In the genomic region with DNA sequence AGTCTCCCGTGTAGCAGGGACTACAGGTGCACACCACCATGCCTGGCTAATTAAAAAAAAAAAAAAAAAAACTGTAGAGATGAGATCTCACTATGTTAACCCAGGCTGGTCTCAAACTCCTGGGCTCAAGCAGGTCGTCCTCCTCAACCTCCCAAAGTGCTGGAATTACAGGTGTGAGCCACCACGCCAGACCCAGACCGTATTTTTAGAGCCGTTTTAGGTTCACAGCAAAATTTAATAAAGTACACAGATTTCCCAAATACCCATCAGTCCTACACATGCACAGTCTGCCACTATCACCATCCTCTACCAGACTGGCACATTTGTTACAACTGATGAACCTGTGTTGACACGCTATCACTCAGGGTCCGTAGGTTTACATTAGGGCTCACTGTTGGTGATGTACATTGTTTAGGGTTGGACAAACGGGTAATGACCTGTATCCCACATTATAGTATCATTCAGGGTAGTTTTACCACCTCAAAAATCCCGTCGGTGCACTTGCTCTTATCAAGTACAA, we compare ENCODE assay signal across 18 cellular contexts. TPM values are rescaled to one million over a fixed set of nuclear protein-coding genes. Genes with fewer than 3 reads are reported as not detected.
DNase-seq lines count a peak whose midpoint lies in the region; ATAC-seq, FAIRE-seq and TF ChIP-seq lines count a peak whose summit lies in the region.
"Had no signal": no experiment of that assay in that cellular context is flagged by ENCODE, and none has a peak within 500 bp of the region (broad histone marks: within the 10 kb centered on the region; RNA-seq: fewer than 3 reads in every experiment).

No MANE protein-coding gene starts in this region.

- H3K27ac Mint-ChIP-seq in nephron = no peak overlapping the region

- H3K9me3 ChIP-seq in vagina = no peaks in the 10 kb centered on the region

- TF ChIP-seq POLR2A in vagina (IDR thresholded peaks at IDR 0.05) = no peak
- TF ChIP-seq POLR2A in GM12891 (IDR thresholded peaks at IDR 0.05; ENCODE audit: low read depth, low read length) = no peak

- peaks cover 25% of the 10 kb centered on the region for H3K36me3 Mint-ChIP-seq in nephron (ENCODE audit: low read depth)

- no peak for ATAC-seq in GM18870 (IDR thresholded peaks at IDR 0.05; ENCODE audit: unreplicated experiment)
- ATAC-seq: HCT116, Right ventricle myocardium inferior had no signal

- peak; percentile 23 for FAIRE-seq in bronchial epithelial cell (lab: Jason Lieb, UNC)
- FAIRE-seq in GM12891 (lab: Jason Lieb, UNC) = no peak
- FAIRE-seq in D721Med (lab: Jason Lieb, UNC) = no peak
- FAIRE-seq: GM19239, RCC 7860 had no signal

- H3K27me3 ChIP-seq in bronchial epithelial cell (ENCODE audit: control insufficient read depth, insufficient read depth, low read length) (no peaks in the 10 kb centered on the region), vagina (no peaks in the 10 kb centered on the region)

- H3K27ac ChIP-seq in vagina = no peak overlapping the region
- H3K27ac ChIP-seq: 22Rv1 had no signal

- H3K36me3 ChIP-seq in bronchial epithelial cell (ENCODE audit: control insufficient read depth, insufficient read depth, low read length) (no peaks in the 10 kb centered on the region), vagina (no peaks in the 10 kb centered on the region)

- no peak for TF ChIP-seq CTCF in bronchial epithelial cell (IDR thresholded peaks at IDR 0.05; ENCODE audit: insufficient read depth, low read length, severe bottlenecking)
- TF ChIP-seq CTCF in nephron (IDR thresholded peaks at IDR 0.05; ENCODE audit: unreplicated experiment in 3 of 3) = no peak
- no peak for TF ChIP-seq CTCF in vagina (IDR thresholded peaks at IDR 0.05)
- no peak for TF ChIP-seq CTCF in D721Med (IDR thresholded peaks at IDR 0.05; ENCODE audit: insufficient read depth, missing control alignments)

- H3K4me1 ChIP-seq in vagina = peaks cover 29% of the 10 kb centered on the region

- intact Hi-C loops in vagina (cut with DNase I) = no loop called here

- H3K4me3 Mint-ChIP-seq in nephron = peak overlapping the region; percentile 25 to 41 (median 36)

- peaks cover 30% of the 10 kb centered on the region for H3K4me1 Mint-ChIP-seq in nephron

- DNase-seq in activated CD8-positive, alpha-beta memory T cell treated with anti-CD3 and anti-CD28 coated beads for 24 hours = peak; percentile 35
- DNase-seq in activated CD8-positive, alpha-beta memory T cell treated with anti-CD3 and anti-CD28 coated beads, Interleukin-2, amount 50 U/mL, for 4 hours = no peak
- DNase-seq in bronchial epithelial cell (ENCODE audit: low read depth) (no peak), vagina (ENCODE audit: extremely low spot score in 2 of 2) (peak; percentile 55 to 60), GM12891 (ENCODE audit: insufficient read length, low spot score) (no peak), D721Med (ENCODE audit: insufficient read length, low spot score) (no peak)
- DNase-seq: CD4-positive, alpha-beta memory T cell; MM.1S; NCI-H1092 treated with DMSO at 0.1 percent for 48 hours; NCI-H146; NCI-H748 treated with DMSO at 0.1 percent for 48 hours had no signal

- peaks cover 58% of the 10 kb centered on the region for H3K27me3 Mint-ChIP-seq in nephron (ENCODE audit: low read depth)
- H3K27me3 Mint-ChIP-seq: CD4-positive, alpha-beta memory T cell had no signal

- H3K4me3 ChIP-seq in bronchial epithelial cell (ENCODE audit: low read depth, low read length) = no peak overlapping the region
- H3K4me3 ChIP-seq in vagina = no peak overlapping the region

- H3K9me3 Mint-ChIP-seq in nephron = no peaks in the 10 kb centered on the region

TF ChIP-seq in GM12891, 5 proteins besides CTCF, POLR2A, EP300 and RAD21:
- TF ChIP-seq TAF1 (IDR thresholded peaks at IDR 0.05; ENCODE audit: low read depth, low read length) (no peak), POLR2AphosphoS5 (IDR thresholded peaks at IDR 0.05; ENCODE audit: low read depth, low read length) (no peak), SPI1 (IDR thresholded peaks at IDR 0.05; ENCODE audit: low read depth, low read length) (no peak), POU2F2 (IDR thresholded peaks at IDR 0.05; ENCODE audit: low read depth, low read length) (no peak), PAX5 (IDR thresholded peaks at IDR 0.05; ENCODE audit: insufficient read depth, low read length, severe bottlenecking) (no peak)

RNA-seq across cellular contexts. Expression of gene HS3ST3B1, which starts 10.4 kb away (rescaled TPM):
- 0.26 and 0.53 TPM in 2 replicates for total RNA-seq in bronchial epithelial cell
- total RNA-seq in vagina = 5.9 TPM
- 0.44 TPM for polyA plus RNA-seq in GM12891 (2012; ENCODE audit: low read depth, missing spikeins)

Comparison
In these comparisons a context has a peak if more than half of its experiments do, and no peak if none do; other contexts are left out.
1. DNase-seq: peak in activated CD8-positive, alpha-beta memory T cell treated with anti-CD3 and anti-CD28 coated beads for 24 hours (single experiment) and vagina (2 of 2); none in activated CD8-positive, alpha-beta memory T cell treated with anti-CD3 and anti-CD28 coated beads, Interleukin-2, amount 50 U/mL, for 4 hours (single experiment), bronchial epithelial cell (single experiment), GM12891 (single experiment) and D721Med (single experiment).